8 cellular contexts compared by ENCODE assay signal in genomic region chr11:93737904-93738612, GRCh38. TPM values are rescaled to one million over a fixed set of nuclear protein-coding genes. Genes with fewer than 3 reads are reported as not detected.
A peak's percentile ranks its signal among the peaks of the same experiment; 100 is the strongest.
DNase-seq lines count a peak whose midpoint lies in the region; ATAC-seq and TF ChIP-seq lines count a peak whose summit lies in the region.

No MANE protein-coding gene starts in this region.

- H3K27me3 Mint-ChIP-seq in activated CD8-positive, alpha-beta T cell treated with anti-CD3 and anti-CD28 coated beads, Interleukin-2, amount 10 ng/mL, durations not matched to agents 7 days and 5 days (ENCODE audit: low read depth) = no peaks in the 10 kb centered on the region

- H3K9me3 Mint-ChIP-seq in activated CD8-positive, alpha-beta T cell treated with anti-CD3 and anti-CD28 coated beads, Interleukin-2, amount 10 ng/mL, durations not matched to agents 7 days and 5 days (ENCODE audit: insufficient read depth) = no peaks in the 10 kb centered on the region

- H3K36me3 ChIP-seq in iPS-20b (ENCODE audit: insufficient read depth, low read depth, low read length) = peaks cover 75% of the 10 kb centered on the region

- peak overlapping the region; percentile 71 for H3K27ac Mint-ChIP-seq in activated CD8-positive, alpha-beta T cell treated with anti-CD3 and anti-CD28 coated beads, Interleukin-2, amount 10 ng/mL, durations not matched to agents 7 days and 5 days

- H3K4me3 Mint-ChIP-seq in activated CD8-positive, alpha-beta T cell treated with anti-CD3 and anti-CD28 coated beads, Interleukin-2, amount 10 ng/mL, durations not matched to agents 7 days and 5 days = peak overlapping the region; percentile 100

- H3K27ac ChIP-seq in AG04450 (ENCODE audit: low read depth, low read length) = no peak overlapping the region
- no peak overlapping the region for H3K27ac ChIP-seq in iPS-20b (ENCODE audit: low read length)

- H3K27me3 ChIP-seq in AG04450 (ENCODE audit: control insufficient read depth, insufficient read depth, low read length) (no peaks in the 10 kb centered on the region), iPS-20b (ENCODE audit: insufficient read depth, low read length) (no peaks in the 10 kb centered on the region)

- peaks cover 68% of the 10 kb centered on the region for H3K4me1 Mint-ChIP-seq in activated CD8-positive, alpha-beta T cell treated with anti-CD3 and anti-CD28 coated beads, Interleukin-2, amount 10 ng/mL, durations not matched to agents 7 days and 5 days (ENCODE audit: low read depth)

- no peak for TF ChIP-seq CTCF in AG04450 (IDR thresholded peaks at IDR 0.05; ENCODE audit: low read depth, low read length)
- TF ChIP-seq CTCF in HFF-Myc (IDR thresholded peaks at IDR 0.05; ENCODE audit: low read depth, low read length, missing control alignments) = no peak

- peaks cover 83% of the 10 kb centered on the region for H3K36me3 Mint-ChIP-seq in activated CD8-positive, alpha-beta T cell treated with anti-CD3 and anti-CD28 coated beads, Interleukin-2, amount 10 ng/mL, durations not matched to agents 7 days and 5 days (ENCODE audit: low read depth)

- H3K9me3 ChIP-seq in AG04450 (ENCODE audit: control insufficient read depth, insufficient read depth, low read length) (no peaks in the 10 kb centered on the region; the same call in 1 of the 2 replicates), iPS-20b (ENCODE audit: insufficient read depth, low read depth, low read length) (no peaks in the 10 kb centered on the region)

- POLR2A ChIA-PET in AG04450 (lab: Yijun Ruan, JAX) = interaction anchor here (5.0 kb wide), 1 partner anchor 46 kb away, joined by 80 read pairs; the partner anchor contains the start of gene MED17
- POLR2A ChIA-PET in activated CD8-positive, alpha-beta T cell treated with anti-CD3 and anti-CD28 coated beads, Interleukin-2, amount 10 ng/mL, durations not matched to agents 7 days and 5 days (lab: Charles Lee) = interaction anchor here (9.5 kb wide), 1 partner anchor 46 kb away, joined by 161 read pairs; the partner anchor contains the start of gene MED17

- H3K4me3 ChIP-seq in AG04450 (ENCODE audit: low read depth, low read length) (peak overlapping the region; percentile 74), HFF-Myc (replicated peaks; ENCODE audit: low read depth, low read length) (peak overlapping the region; percentile 90), iPS-20b (ENCODE audit: low read length) (peak overlapping the region; percentile 99)

- H3K9ac ChIP-seq in iPS-20b (ENCODE audit: low read depth, low read length) = peak overlapping the region; percentile 100

- no peak for DNase-seq in AG04450 (ENCODE audit: low read depth, low spot score)
- no peak for DNase-seq in HFF-Myc (ENCODE audit: extremely low read depth, low read depth)
- no peak for DNase-seq in activated CD8-positive, alpha-beta T cell treated with anti-CD3 and anti-CD28 coated beads, Interleukin-2, amount 10 ng/mL, durations not matched to agents 7 days and 5 days
- DNase-seq in OCI-M2 (lab: John Stamatoyannopoulos, UW; ENCODE audit: unreplicated experiment) = no peak
- no peak for DNase-seq in AG08395 (ENCODE audit: low spot score)

- CTCF ChIA-PET in AG04450 (lab: Charles Lee) = interaction anchor here (0.6 to 1.2 kb wide), 2 partner anchors 13 to 46 kb away, joined by 4 to 5 read pairs; partner anchors contain the start of gene MED17
- CTCF ChIA-PET in activated CD8-positive, alpha-beta T cell treated with anti-CD3 and anti-CD28 coated beads, Interleukin-2, amount 10 ng/mL, durations not matched to agents 7 days and 5 days (lab: Charles Lee) = interaction anchor here (1.2 to 2.2 kb wide), 3 partner anchors 11 to 767 kb away, joined by 4 to 5 read pairs (median 5); partner anchors contain the start of gene MED17

- H3K4me1 ChIP-seq in iPS-20b (ENCODE audit: insufficient read depth, low read length) = peaks cover 12% of the 10 kb centered on the region

- ATAC-seq in activated CD8-positive, alpha-beta T cell treated with anti-CD3 and anti-CD28 coated beads, Interleukin-2, amount 10 ng/mL, durations not matched to agents 7 days and 5 days = no peak
- no peak for ATAC-seq in GM19455 (IDR thresholded peaks at IDR 0.05; ENCODE audit: unreplicated experiment)
- no peak for ATAC-seq in HG03354 (IDR thresholded peaks at IDR 0.05; ENCODE audit: poor library complexity, severe bottlenecking, unreplicated experiment)

RNA-seq across cellular contexts. Expression of gene TAF1D, which starts 3.2 kb away (rescaled TPM):
- 106 and 151 TPM in 2 replicates for polyA plus RNA-seq in AG04450 (2011; rRNA removed)
- 51.2 and 87.5 TPM in 2 replicates for polyA minus RNA-seq in AG04450 (2011; rRNA and poly(A)+ RNA removed)
- 100 to 1,000 TPM; 161 to 172 TPM for total RNA-seq in activated CD8-positive, alpha-beta T cell treated with anti-CD3 and anti-CD28 coated beads, Interleukin-2, amount 10 ng/mL, durations not matched to agents 7 days and 5 days

RNA-seq across cellular contexts. Expression of gene C11orf54, which starts 3.4 kb away (rescaled TPM):
- polyA plus RNA-seq in AG04450 (2011; rRNA removed) = 21.2 and 28.0 TPM in 2 replicates
- polyA minus RNA-seq in AG04450 (2011; rRNA and poly(A)+ RNA removed) = 5.6 and 8.9 TPM in 2 replicates
- 10 to 100 TPM; 17.9 to 19.3 TPM for total RNA-seq in activated CD8-positive, alpha-beta T cell treated with anti-CD3 and anti-CD28 coated beads, Interleukin-2, amount 10 ng/mL, durations not matched to agents 7 days and 5 days

RNA-seq across cellular contexts. Expression of gene MED17, which starts 46.0 kb away (rescaled TPM):
- 18.6 and 23.1 TPM in 2 replicates for polyA plus RNA-seq in AG04450 (2011; rRNA removed)
- polyA minus RNA-seq in AG04450 (2011; rRNA and poly(A)+ RNA removed) = 13.2 and 21.7 TPM in 2 replicates
- total RNA-seq in activated CD8-positive, alpha-beta T cell treated with anti-CD3 and anti-CD28 coated beads, Interleukin-2, amount 10 ng/mL, durations not matched to agents 7 days and 5 days = 10 to 100 TPM; 43.6 to 45.3 TPM
